Comparison of ENCODE assay signal across 1 cellular context in genomic region chr7:101165075-101165957, GRCh38.
A peak's percentile ranks its signal among the peaks of the same experiment; 100 is the strongest.
TF ChIP-seq lines count a peak whose summit lies in the region.

VGF (minus strand) TSS chr7:101165569; CDS start chr7:101164843, 726 bp downstream.

TF ChIP-seq in HepG2, 621 proteins besides CTCF, POLR2A, EP300 and RAD21 (continued from another document and continues in another):
- TF ChIP-seq SNAPC4 (CRISPR knock-in tag; IDR thresholded peaks at IDR 0.05): peak; percentile 94
- TF ChIP-seq MAFK (conservative IDR thresholded peaks at IDR 0.05 in 1 of 2, IDR thresholded peaks at IDR 0.05 in 1 of 2; ENCODE audit: low read length in 2 of 2): no peak
- TF ChIP-seq RXRA (CRISPR knock-in tag; IDR thresholded peaks at IDR 0.05): peak; percentile 89
- peak; percentile 94; the same call in 1 of the 2 replicates for TF ChIP-seq CREBL2 (CRISPR knock-in tag; IDR thresholded peaks at IDR 0.05; ENCODE audit: borderline replicate concordance)
- TF ChIP-seq TOE1 (CRISPR knock-in tag; IDR thresholded peaks at IDR 0.05): peak; percentile 88
- peak; percentile 95 for TF ChIP-seq ZC3H13 (CRISPR knock-in tag; IDR thresholded peaks at IDR 0.05)
- TF ChIP-seq MIER2 (CRISPR knock-in tag; IDR thresholded peaks at IDR 0.05): peak; percentile 100
- peak; percentile 92 for TF ChIP-seq SP4 (CRISPR knock-in tag; IDR thresholded peaks at IDR 0.05)
- peak; percentile 98 for TF ChIP-seq ZIK1 (CRISPR knock-in tag; IDR thresholded peaks at IDR 0.05; ENCODE audit: borderline replicate concordance, low read depth)
- TF ChIP-seq MXD1 (CRISPR knock-in tag; IDR thresholded peaks at IDR 0.05): peak; percentile 99
- peak; percentile 97 for TF ChIP-seq ZNF33B (CRISPR knock-in tag; IDR thresholded peaks at IDR 0.05)
- peak; percentile 89; the same call in 1 of the 2 replicates for TF ChIP-seq ZNF639 (CRISPR knock-in tag; conservative IDR thresholded peaks at IDR 0.05)
- TF ChIP-seq NFE2L2 (IDR thresholded peaks at IDR 0.05; ENCODE audit: low read length): no peak
- peak; percentile 76; the same call in 1 of the 2 replicates for TF ChIP-seq GMEB1 (CRISPR knock-in tag; IDR thresholded peaks at IDR 0.05; ENCODE audit: borderline replicate concordance)
- TF ChIP-seq KIAA2018 (CRISPR knock-in tag; IDR thresholded peaks at IDR 0.05; ENCODE audit: borderline replicate concordance): no peak
- TF ChIP-seq ZBTB37 (CRISPR knock-in tag; IDR thresholded peaks at IDR 0.05): no peak
- TF ChIP-seq GRHL1 (CRISPR knock-in tag; conservative IDR thresholded peaks at IDR 0.05): no peak
- TF ChIP-seq ZNF572 (CRISPR knock-in tag; IDR thresholded peaks at IDR 0.05): no peak
- TF ChIP-seq SMC3 (IDR thresholded peaks at IDR 0.05; ENCODE audit: low read length): no peak
- TF ChIP-seq NONO (IDR thresholded peaks at IDR 0.05): no peak
- TF ChIP-seq NONO (CRISPR knock-in tag; conservative IDR thresholded peaks at IDR 0.05): peak; percentile 68
- no peak for TF ChIP-seq ZNF383 (CRISPR knock-in tag; IDR thresholded peaks at IDR 0.05; ENCODE audit: borderline replicate concordance)
- TF ChIP-seq ZFAT (CRISPR knock-in tag; conservative IDR thresholded peaks at IDR 0.05): peak; percentile 93
- peak; percentile 90; the same call in 1 of the 2 replicates for TF ChIP-seq ZSCAN30 (CRISPR knock-in tag; IDR thresholded peaks at IDR 0.05)
- TF ChIP-seq ZNF337 (CRISPR knock-in tag; IDR thresholded peaks at IDR 0.05; ENCODE audit: borderline replicate concordance, low read depth): peak; percentile 93; the same call in 1 of the 2 replicates
- TF ChIP-seq ZNF251 (CRISPR knock-in tag; IDR thresholded peaks at IDR 0.05): peak; percentile 80; the same call in 1 of the 2 replicates
- peak; percentile 96; the same call in 1 of the 2 replicates for TF ChIP-seq ZNF724P (CRISPR knock-in tag; IDR thresholded peaks at IDR 0.05; ENCODE audit: borderline replicate concordance)
- TF ChIP-seq STAG1 (CRISPR knock-in tag; IDR thresholded peaks at IDR 0.05): no peak
- TF ChIP-seq CENPBD1 (CRISPR knock-in tag; IDR thresholded peaks at IDR 0.05; ENCODE audit: borderline replicate concordance, low read depth): peak; percentile 82; the same call in 1 of the 2 replicates
- no peak for TF ChIP-seq SP1 (IDR thresholded peaks at IDR 0.05)
- TF ChIP-seq SP1 (CRISPR knock-in tag; IDR thresholded peaks at IDR 0.05): peak; percentile 92
- TF ChIP-seq ZNF367 (CRISPR knock-in tag; IDR thresholded peaks at IDR 0.05; ENCODE audit: borderline replicate concordance): peak; percentile 98
- TF ChIP-seq ZNF235 (CRISPR knock-in tag; IDR thresholded peaks at IDR 0.05; ENCODE audit: borderline replicate concordance): peak; percentile 100
- no peak for TF ChIP-seq RBM39 (IDR thresholded peaks at IDR 0.05; ENCODE audit: low read depth, low read length, poor library complexity, severe bottlenecking)
- peak; percentile 91; the same call in 1 of the 2 replicates for TF ChIP-seq ZNF598 (CRISPR knock-in tag; IDR thresholded peaks at IDR 0.05; ENCODE audit: borderline replicate concordance)
- TF ChIP-seq GPBP1L1 (CRISPR knock-in tag; IDR thresholded peaks at IDR 0.05): no peak
- TF ChIP-seq ATF7-NPFF (CRISPR knock-in tag; IDR thresholded peaks at IDR 0.05; ENCODE audit: low read depth): peak; percentile 99
- TF ChIP-seq DNMT3B (CRISPR knock-in tag; conservative IDR thresholded peaks at IDR 0.05): peak; percentile 99
